Comparison of ENCODE assay signal across 12 cellular contexts in the genomic region with DNA sequence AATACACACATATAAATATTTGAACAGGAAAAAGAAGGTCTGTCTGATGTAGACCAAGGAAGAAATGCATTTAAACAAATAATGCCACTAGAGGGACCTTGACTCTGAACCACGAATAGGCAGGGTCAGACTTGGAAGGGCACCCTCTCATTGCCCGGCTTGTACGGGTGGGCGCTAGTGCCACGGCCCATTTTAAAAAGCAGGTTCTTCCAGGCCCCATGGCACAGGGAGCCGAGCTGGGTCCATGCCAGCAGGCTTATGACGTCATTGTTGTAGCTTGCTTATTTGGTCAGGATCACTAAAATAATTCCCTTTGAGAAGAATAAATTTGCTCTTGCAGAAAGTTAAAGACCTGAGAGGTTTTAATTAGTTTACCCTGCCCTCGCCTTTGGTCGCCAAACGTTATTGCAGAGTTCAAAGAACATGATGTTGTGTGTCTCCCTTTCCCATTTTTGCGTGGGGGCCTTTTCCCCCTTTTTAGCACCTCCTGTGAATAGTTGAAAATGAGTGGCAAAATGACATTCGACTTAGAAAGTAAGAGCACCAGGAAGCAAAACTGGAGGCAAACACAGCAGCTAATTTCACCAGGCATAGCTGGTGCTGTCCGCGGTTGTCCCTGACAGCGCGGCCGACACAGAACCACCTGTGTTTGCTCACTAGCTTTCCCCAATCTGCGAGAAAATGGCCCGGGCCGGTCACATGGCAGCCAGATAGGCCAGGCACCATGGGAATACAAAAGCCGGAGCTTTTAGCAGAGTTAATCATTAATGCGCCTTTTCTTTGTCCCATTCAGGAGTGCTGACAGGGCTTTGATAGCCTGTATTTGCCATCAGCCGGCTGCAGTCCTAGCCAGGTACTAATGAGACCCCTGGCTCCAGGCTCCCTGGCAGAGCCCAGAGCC.
DNase-seq lines count a peak whose midpoint lies in the region; ATAC-seq, FAIRE-seq and TF ChIP-seq lines count a peak whose summit lies in the region.
"Had no signal": no experiment of that assay in that cellular context is flagged by ENCODE, and none has a peak within 500 bp of the region (broad histone marks: within the 10 kb centered on the region; RNA-seq: fewer than 3 reads in every experiment).

No MANE protein-coding gene starts in this region.

- no peaks in the 10 kb centered on the region for H3K23me2 ChIP-seq in H1 (ENCODE audit: low read depth, low read length)

- TF ChIP-seq POLR2A in H1 (IDR thresholded peaks at IDR 0.05; ENCODE audit: control extremely low read depth in 1 of 2, low read depth in 2 of 2, low read length in 2 of 2), result no peak

- no peaks in the 10 kb centered on the region for H3K9me2 ChIP-seq in neural cell (ENCODE audit: insufficient read depth, low read length)

- H3K4me3 ChIP-seq in H1 (ENCODE audit: extremely low read depth in 1 of 4, insufficient read depth in 2 of 4, low read depth in 3 of 4, low read length in 4 of 4) (no peak overlapping the region), neural cell (ENCODE audit: low read length) (peak overlapping the region; percentile 17)

- no peak overlapping the region for H4K91ac ChIP-seq in H1 (replicated peaks; ENCODE audit: insufficient read length, low read length)

- no peak overlapping the region for H2BK120ac ChIP-seq in H1 (replicated peaks; ENCODE audit: low read depth, low read length)

- H3K4me2 ChIP-seq in H1 (ENCODE audit: insufficient read depth in 1 of 2, low read depth in 2 of 2, low read length in 2 of 2), result no peak overlapping the region
- peak overlapping the region; percentile 23 for H3K4me2 ChIP-seq in neural cell (ENCODE audit: low read length)

- H2BK12ac ChIP-seq in H1 (ENCODE audit: low read depth, low read length), result peak overlapping the region; percentile 62; the same call in 1 of the 2 replicates

- H3K79me1 ChIP-seq in H1 (ENCODE audit: low read depth, low read length), result no peaks in the 10 kb centered on the region

- TF ChIP-seq RAD21 in H1 (IDR thresholded peaks at IDR 0.05 in 1 of 2, conservative IDR thresholded peaks at IDR 0.05 in 1 of 2; ENCODE audit: low read depth in 2 of 2, low read length in 2 of 2) (peak; percentile 15 to 30; a peak in 3 of 4 replicates), neural cell (conservative IDR thresholded peaks at IDR 0.05) (no peak)

- H3K79me2 ChIP-seq in H1 (ENCODE audit: control insufficient read depth in 1 of 2, insufficient read depth in 2 of 2, low read length in 2 of 2), result no peaks in the 10 kb centered on the region
- no peaks in the 10 kb centered on the region for H3K79me2 ChIP-seq in neural cell (replicated peaks; ENCODE audit: insufficient read depth, low read length)

- H3K27me3 ChIP-seq in H1 (replicated peaks in 1 of 4; ENCODE audit: control insufficient read depth in 3 of 4, extremely low read depth in 1 of 4, insufficient read depth in 3 of 4, low read length in 3 of 4), result peaks cover 0 to 4% (median 0%) of the 10 kb centered on the region in 4 experiments; a peak in 1 of 7 replicates
- H3K27me3 ChIP-seq in neural cell (ENCODE audit: insufficient read depth, low read depth, low read length), result no peaks in the 10 kb centered on the region
- H3K27me3 ChIP-seq: brain microvascular endothelial cell had no signal

- H3K56ac ChIP-seq in H1 (replicated peaks; ENCODE audit: insufficient read length, low read depth, low read length), result no peak overlapping the region

- no peak overlapping the region for H2BK20ac ChIP-seq in H1 (ENCODE audit: low read length)

- H4K5ac ChIP-seq in H1 (ENCODE audit: insufficient read length, low read depth, low read length), result no peak overlapping the region

- H3K9me3 ChIP-seq in H1 (ENCODE audit: insufficient read depth in 2 of 2, low read depth in 1 of 2, low read length in 1 of 2) (no peaks in the 10 kb centered on the region), neural cell (ENCODE audit: low read length) (no peaks in the 10 kb centered on the region)

- H4K20me1 ChIP-seq in H1 (replicated peaks in 1 of 2; ENCODE audit: control insufficient read depth in 1 of 2, insufficient read depth in 2 of 2, low read length in 2 of 2) (peaks cover 0 to under 1% of the 10 kb centered on the region in 2 experiments), neural cell (ENCODE audit: insufficient read depth) (no peaks in the 10 kb centered on the region)

- H3K27ac ChIP-seq in H1 (ENCODE audit: low read depth, low read length) (no peak overlapping the region), neural cell (ENCODE audit: low read length) (no peak overlapping the region)
- H3K27ac ChIP-seq: brain microvascular endothelial cell had no signal

- POLR2A ChIA-PET in H1 (lab: Charles Lee; ENCODE audit: partially characterized antibody), result no interaction called here

- peak; percentile 62 for FAIRE-seq in H1 (lab: Jason Lieb, UNC)
- FAIRE-seq: GM19239 had no signal

- H3K4me1 ChIP-seq in H1 (replicated peaks in 1 of 4; ENCODE audit: control insufficient read depth in 3 of 4, insufficient read depth in 4 of 4, low read length in 3 of 4), result peaks cover 1 to 6% (median 5%) of the 10 kb centered on the region in 4 experiments; a peak in 4 of 7 replicates

- H3F3A ChIP-seq in neural cell (ENCODE audit: insufficient read depth, low read length, poor library complexity, severe bottlenecking), result no peaks in the 10 kb centered on the region

- no peak for TF ChIP-seq EP300 in H1 (IDR thresholded peaks at IDR 0.05; ENCODE audit: borderline replicate concordance in 1 of 2, low read depth in 2 of 2, low read length in 2 of 2)
- no peak for TF ChIP-seq EP300 in neural cell (conservative IDR thresholded peaks at IDR 0.05; ENCODE audit: poor library complexity, severe bottlenecking)

- no peak overlapping the region for H3K4ac ChIP-seq in H1 (replicated peaks; ENCODE audit: insufficient read length, low read depth, low read length)

- DNase-seq in HT-29 (ENCODE audit: low spot score) (peak; percentile 93), NCI-H345 treated with DMSO at 0.1 percent for 48 hours (lab: John Stamatoyannopoulos, UW; ENCODE audit: unreplicated experiment) (peak; percentile 92), H1 (ENCODE audit: low read depth in 1 of 2, low spot score in 2 of 2) (peak in 1 of 2 experiments; percentile 58), putamen (ENCODE audit: low spot score) (no peak)
- no peak for DNase-seq in stimulated activated CD4-positive, alpha-beta T cell treated with anti-CD3 and anti-CD28 coated beads, Interleukin-2, amount 100 ng/mL, for 24 hours
- DNase-seq: activated CD8-positive, alpha-beta T cell treated with anti-CD3 and anti-CD28 coated beads, Interleukin-2, amount 10 ng/mL, durations not matched to agents 7 days and 5 days; brain microvascular endothelial cell had no signal

- CTCF ChIA-PET in H1 (lab: Charles Lee; ENCODE audit: partially characterized antibody), result interaction anchor here (0.9 to 3.7 kb wide), 9 partner anchors 9 to 194 kb away, joined by 3 to 19 read pairs (median 5); no protein-coding TSS in a partner anchor

- no peak overlapping the region for H3K23ac ChIP-seq in H1 (ENCODE audit: insufficient read length)

- H3K14ac ChIP-seq in H1 (ENCODE audit: insufficient read length), result no peak overlapping the region

- H2BK15ac ChIP-seq in H1 (ENCODE audit: low read length), result no peak overlapping the region

- H2AFZ ChIP-seq in H1 (ENCODE audit: low read length), result no peak overlapping the region
- no peak overlapping the region for H2AFZ ChIP-seq in neural cell (ENCODE audit: low read depth, low read length)

- H4K8ac ChIP-seq in H1 (ENCODE audit: extremely low read depth, insufficient read depth, low read length), result no peak overlapping the region; the same call in 1 of the 2 replicates

- no peaks in the 10 kb centered on the region for H3K36me3 ChIP-seq in H1 (ENCODE audit: control insufficient read depth in 2 of 4, insufficient read depth in 4 of 4, low read length in 3 of 4)
- no peaks in the 10 kb centered on the region for H3K36me3 ChIP-seq in neural cell (ENCODE audit: insufficient read depth, low read length)
- H3K36me3 ChIP-seq: brain microvascular endothelial cell had no signal

- no peak overlapping the region for H3K9ac ChIP-seq in H1 (replicated peaks in 1 of 4; ENCODE audit: extremely low read depth in 1 of 4, low read depth in 3 of 4, low read length in 3 of 4)
- H3K9ac ChIP-seq in neural cell (ENCODE audit: low read length), result no peak overlapping the region

- 76% methylated on average over 23 of the region's 23 CpGs; no CpG with 5 or more reads in 1 of the 2 experiments for WGBS in H1 (ENCODE audit: extremely low coverage in 1 of 2, insufficient coverage in 1 of 2, insufficient read length in 1 of 2, insufficient replicate concordance in 2 of 2, low coverage in 1 of 2, low lambda C conversion rate in 2 of 2, missing lambda C conversion rate in 1 of 2), 2 experiments

- H2BK5ac ChIP-seq in H1 (ENCODE audit: low read depth, low read length), result no peak overlapping the region

- TF ChIP-seq CTCF in H1 (IDR thresholded peaks at IDR 0.05; ENCODE audit: control extremely low read depth in 1 of 3, insufficient read depth in 1 of 3, low read depth in 1 of 3, low read length in 3 of 3), result peak in 2 of 3 experiments; percentile 12 to 24; a peak in 2 of 4 replicates
- no peak for TF ChIP-seq CTCF in neural cell (IDR thresholded peaks at IDR 0.05; ENCODE audit: poor library complexity, severe bottlenecking)

- no peak for ATAC-seq in HG03159 (IDR thresholded peaks at IDR 0.05; ENCODE audit: unreplicated experiment)
- no peak for ATAC-seq in HG03025 (IDR thresholded peaks at IDR 0.05; ENCODE audit: low FRiP score, unreplicated experiment)
- ATAC-seq: activated CD8-positive, alpha-beta T cell treated with anti-CD3 and anti-CD28 coated beads, Interleukin-2, amount 10 ng/mL, durations not matched to agents 7 days and 5 days; sciatic nerve had no signal

- H3K18ac ChIP-seq in H1 (ENCODE audit: extremely low read depth, low read length), result no peak overlapping the region

- H2AK5ac ChIP-seq in H1 (ENCODE audit: low read depth, low read length), result no peak overlapping the region

TF ChIP-seq in H1, 55 proteins besides CTCF, POLR2A, EP300 and RAD21 (continues in another document):
- TF ChIP-seq SIN3A (conservative IDR thresholded peaks at IDR 0.05 in 1 of 2, IDR thresholded peaks at IDR 0.05 in 1 of 2; ENCODE audit: low read depth in 1 of 2, low read length in 2 of 2) (no peak), TBP (IDR thresholded peaks at IDR 0.05; ENCODE audit: low read depth, low read length) (peak; percentile 58; the same call in 1 of the 2 replicates), TAF1 (IDR thresholded peaks at IDR 0.05; ENCODE audit: low read depth, low read length) (no peak), CTBP2 (IDR thresholded peaks at IDR 0.05; ENCODE audit: borderline replicate concordance, insufficient read depth, insufficient read length, low read length) (no peak)

TF ChIP-seq in neural cell, 6 proteins besides CTCF, POLR2A, EP300 and RAD21 (continues in another document):
- TF ChIP-seq POLR2AphosphoS5 (IDR thresholded peaks at IDR 0.05) (no peak), TAF1 (IDR thresholded peaks at IDR 0.05; ENCODE audit: low read depth) (no peak)

Comparison
In these comparisons a context has a peak if more than half of its experiments do, and no peak if none do; other contexts are left out.
1. DNase-seq: peak in HT-29 (single experiment) and NCI-H345 treated with DMSO at 0.1 percent for 48 hours (single experiment); none in putamen (single experiment) and stimulated activated CD4-positive, alpha-beta T cell treated with anti-CD3 and anti-CD28 coated beads, Interleukin-2, amount 100 ng/mL, for 24 hours (0 of 2).